Comparison of ENCODE assay signal across 31 cellular contexts in the genomic region with DNA sequence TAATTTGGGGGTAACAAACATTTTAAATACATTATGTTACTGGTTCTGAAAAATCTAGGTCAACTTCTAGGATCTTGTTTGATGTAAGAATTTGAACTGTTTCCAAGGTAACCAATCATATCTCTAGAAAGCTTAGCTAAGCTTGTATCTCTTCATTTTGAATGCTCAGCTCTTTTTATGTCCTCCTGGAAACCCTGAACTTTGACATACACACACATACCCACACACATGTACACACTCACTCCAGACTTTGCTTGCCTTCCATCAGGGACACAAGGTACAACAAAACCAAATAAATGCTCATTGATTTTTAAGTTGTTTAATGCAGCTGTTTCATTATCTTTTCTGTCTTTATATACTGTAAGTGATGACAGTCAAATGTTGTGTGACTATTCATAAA.
"Had no signal": no experiment of that assay in that cellular context is flagged by ENCODE, and none has a peak within 500 bp of the region (broad histone marks: within the 10 kb centered on the region; RNA-seq: fewer than 3 reads in every experiment).

No MANE protein-coding gene starts in this region.

- H3K36me3 ChIP-seq: adrenal gland, left ventricle myocardium inferior, ovary, prostate gland, sigmoid colon, vagina had no signal

- FAIRE-seq: astrocyte had no signal

- H3K9me3 Mint-ChIP-seq: activated CD4-positive, alpha-beta memory T cell treated with anti-CD3 and anti-CD28 coated beads for 36 hours; activated naive CD4-positive, alpha-beta T cell treated with anti-CD3 and anti-CD28 coated beads for 36 hours; activated naive CD8-positive, alpha-beta T cell treated with anti-CD3 and anti-CD28 coated beads for 36 hours; activated T-cell treated with anti-CD3 and anti-CD28 coated beads, Interleukin-2, amount 50 U/mL, for 4 hours; natural killer cell treated with Interleukin-12 subunit alpha and Interleukin-12 subunit beta and Interleukin-15 and Interleukin-18, amount 100 ng/mL, for 72 hours; stimulated activated memory B cell treated with anti-CD40 and anti-IgM and Interleukin-4, amounts not matched to agents 10 μg/mL and 1 μg/mL and 100 μg/mL, for 72 hours; stimulated activated naive CD8-positive, alpha-beta T cell treated with anti-CD3 and anti-CD28 coated beads, Interleukin-15, amount 100 ng/mL, for 72 hours; T-helper 1 cell treated with Interleukin-12 subunit alpha and Interleukin-12 subunit beta and Interleukin-4 antibody, amounts not matched to agents 30 μg/mL and 1 μg/mL, for 36 hours; type B pancreatic cell had no signal

- H3K27me3 Mint-ChIP-seq: activated CD4-positive, alpha-beta memory T cell treated with anti-CD3 and anti-CD28 coated beads for 36 hours; activated CD4-positive, alpha-beta T cell treated with anti-CD3 and anti-CD28 coated beads, Interleukin-2, amount 10 ng/mL, durations not matched to agents 24 days and 14 days; activated naive CD8-positive, alpha-beta T cell treated with anti-CD3 and anti-CD28 coated beads for 36 hours; natural killer cell treated with Interleukin-12 subunit alpha and Interleukin-12 subunit beta and Interleukin-15 and Interleukin-18, amount 100 ng/mL, for 72 hours; stimulated activated memory B cell treated with anti-CD40 and anti-IgM and Interleukin-4, amounts not matched to agents 10 μg/mL and 1 μg/mL and 100 μg/mL, for 72 hours; stimulated activated naive CD8-positive, alpha-beta T cell treated with anti-CD3 and anti-CD28 coated beads, Interleukin-15, amount 100 ng/mL, for 72 hours; type B pancreatic cell had no signal

- H3K9me3 ChIP-seq: adrenal gland, left ventricle myocardium inferior, mucosa of descending colon, ovary, prostate gland, sigmoid colon, vagina had no signal

- H3K36me3 Mint-ChIP-seq: activated CD4-positive, alpha-beta memory T cell treated with anti-CD3 and anti-CD28 coated beads for 36 hours; activated naive CD8-positive, alpha-beta T cell treated with anti-CD3 and anti-CD28 coated beads for 36 hours; natural killer cell treated with Interleukin-12 subunit alpha and Interleukin-12 subunit beta and Interleukin-15 and Interleukin-18, amount 100 ng/mL, for 72 hours; stimulated activated memory B cell treated with anti-CD40 and anti-IgM and Interleukin-4, amounts not matched to agents 10 μg/mL and 1 μg/mL and 100 μg/mL, for 72 hours; type B pancreatic cell had no signal

- H3K27ac ChIP-seq: adrenal gland, left ventricle myocardium inferior, ovary, prostate gland, sigmoid colon, vagina had no signal

- DNase-seq: activated CD4-positive, alpha-beta memory T cell treated with anti-CD3 and anti-CD28 coated beads for 36 hours; activated CD4-positive, alpha-beta T cell treated with anti-CD3 and anti-CD28 coated beads, Interleukin-2, amount 10 ng/mL, durations not matched to agents 24 days and 14 days; activated CD4-positive, CD25-positive, alpha-beta regulatory T cell treated with anti-CD3 and anti-CD28 coated beads, Interleukin-2, amount 50 U/mL, for 72 hours; activated CD8-positive, alpha-beta memory T cell treated with anti-CD3 and anti-CD28 coated beads, Interleukin-2, amount 50 U/mL, for 48 hours; activated naive CD4-positive, alpha-beta T cell treated with anti-CD3 and anti-CD28 coated beads for 36 hours; activated naive CD8-positive, alpha-beta T cell treated with anti-CD3 and anti-CD28 coated beads for 36 hours; activated T-cell treated with anti-CD3 and anti-CD28 coated beads, Interleukin-2, amount 50 U/mL, for 4 hours; adrenal gland; caudate nucleus; dermis blood vessel endothelial cell; effector CD8-positive, alpha-beta T cell; left ventricle myocardium inferior; mucosa of descending colon; ovary; retina; sigmoid colon; stimulated activated CD4-positive, alpha-beta T cell treated with anti-CD3 and anti-CD28 coated beads, Interleukin-1b, Interleukin-23, amount 100 ng/mL, for 48 hours; stimulated activated CD4-positive, alpha-beta T cell treated with anti-CD3 and anti-CD28 coated beads, Interleukin-4, amount 100 ng/mL, for 4 hours; stimulated activated CD8-positive, alpha-beta memory T cell treated with anti-CD3 and anti-CD28 coated beads, Interleukin-4, amount 100 ng/mL, for 48 hours; stimulated activated naive CD8-positive, alpha-beta T cell treated with anti-CD3 and anti-CD28 coated beads, Interleukin-15, amount 100 ng/mL, for 72 hours; substantia nigra; SW 1271; T1000 had no signal

- ATAC-seq: activated T-cell treated with anti-CD3 and anti-CD28 coated beads, Interleukin-2, amount 50 U/mL, for 4 hours; mucosa of descending colon; natural killer cell treated with Interleukin-12 subunit alpha and Interleukin-12 subunit beta and Interleukin-15 and Interleukin-18, amount 100 ng/mL, for 72 hours; stimulated activated memory B cell treated with anti-CD40 and anti-IgM and Interleukin-4, amounts not matched to agents 10 μg/mL and 1 μg/mL and 100 μg/mL, for 72 hours; stimulated activated naive CD8-positive, alpha-beta T cell treated with anti-CD3 and anti-CD28 coated beads, Interleukin-15, amount 100 ng/mL, for 72 hours had no signal

- H3K4me1 ChIP-seq: prostate gland, vagina had no signal

- H3K4me2 ChIP-seq: smooth muscle cell had no signal

- H3K4me3 ChIP-seq: adrenal gland, left ventricle myocardium inferior, mucosa of descending colon, ovary, prostate gland, sigmoid colon, smooth muscle cell, vagina had no signal

- H3K27ac Mint-ChIP-seq: activated CD4-positive, alpha-beta memory T cell treated with anti-CD3 and anti-CD28 coated beads for 36 hours; activated CD4-positive, alpha-beta T cell treated with anti-CD3 and anti-CD28 coated beads, Interleukin-2, amount 10 ng/mL, durations not matched to agents 24 days and 14 days; activated naive CD4-positive, alpha-beta T cell treated with anti-CD3 and anti-CD28 coated beads for 36 hours; activated naive CD8-positive, alpha-beta T cell treated with anti-CD3 and anti-CD28 coated beads for 36 hours; stimulated activated naive CD8-positive, alpha-beta T cell treated with anti-CD3 and anti-CD28 coated beads, Interleukin-15, amount 100 ng/mL, for 72 hours; T-helper 1 cell treated with Interleukin-12 subunit alpha and Interleukin-12 subunit beta and Interleukin-4 antibody, amounts not matched to agents 30 μg/mL and 1 μg/mL, for 36 hours; type B pancreatic cell had no signal

- H3K4me3 Mint-ChIP-seq: activated CD4-positive, alpha-beta memory T cell treated with anti-CD3 and anti-CD28 coated beads for 36 hours; activated CD4-positive, alpha-beta T cell treated with anti-CD3 and anti-CD28 coated beads, Interleukin-2, amount 10 ng/mL, durations not matched to agents 24 days and 14 days; activated naive CD4-positive, alpha-beta T cell treated with anti-CD3 and anti-CD28 coated beads for 36 hours; activated naive CD8-positive, alpha-beta T cell treated with anti-CD3 and anti-CD28 coated beads for 36 hours; activated T-cell treated with anti-CD3 and anti-CD28 coated beads, Interleukin-2, amount 50 U/mL, for 4 hours; natural killer cell treated with Interleukin-12 subunit alpha and Interleukin-12 subunit beta and Interleukin-15 and Interleukin-18, amount 100 ng/mL, for 72 hours; stimulated activated memory B cell treated with anti-CD40 and anti-IgM and Interleukin-4, amounts not matched to agents 10 μg/mL and 1 μg/mL and 100 μg/mL, for 72 hours; stimulated activated naive CD8-positive, alpha-beta T cell treated with anti-CD3 and anti-CD28 coated beads, Interleukin-15, amount 100 ng/mL, for 72 hours; type B pancreatic cell had no signal

- H3K27me3 ChIP-seq: adrenal gland, ovary, sigmoid colon, vagina had no signal
